ENCODE assay signal across 27 cellular contexts in the genomic region with DNA sequence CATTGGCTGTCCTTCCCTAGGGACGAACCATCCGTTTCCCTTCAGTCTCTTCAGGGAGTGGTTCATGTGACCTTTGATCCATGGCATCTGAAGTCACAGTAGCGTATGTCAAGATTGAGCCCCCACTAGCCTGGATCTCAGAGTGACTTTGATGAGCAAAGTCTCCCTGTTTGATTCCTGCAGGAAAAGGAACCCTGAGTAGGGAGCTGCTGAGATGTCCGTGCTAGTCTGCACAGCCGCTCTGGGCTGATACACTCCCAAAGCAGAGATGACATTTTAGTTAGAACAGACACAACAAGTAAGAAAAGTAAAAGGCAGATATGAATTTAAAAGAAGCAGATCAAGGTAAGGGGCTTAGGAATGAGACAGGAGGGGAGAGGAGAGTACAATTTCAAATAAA.
"Had no signal": no experiment of that assay in that cellular context is flagged by ENCODE, and none has a peak within 500 bp of the region (broad histone marks: within the 10 kb centered on the region; RNA-seq: fewer than 3 reads in every experiment).

No MANE protein-coding gene starts in this region.

- H3K36me3 ChIP-seq: heart left ventricle, lower lobe of right lung, pancreas, prostate gland, right lobe of liver, stomach, thyroid gland, transverse colon, upper lobe of left lung, vagina had no signal

- H3K4me3 ChIP-seq: heart left ventricle, lower lobe of right lung, pancreas, prostate gland, right lobe of liver, skin epidermis, stomach, testis, thyroid gland, transverse colon, upper lobe of left lung, vagina had no signal

- H3K27me3 ChIP-seq: heart left ventricle, pancreas, right lobe of liver, stomach, testis, thyroid gland, transverse colon, upper lobe of left lung, vagina had no signal

- H3K27ac ChIP-seq: lower lobe of right lung, pancreas, prostate gland, right lobe of liver, skin epidermis, stomach, testis, thyroid gland, transverse colon, upper lobe of left lung, vagina had no signal

- H3K4me1 ChIP-seq: lower lobe of right lung, pancreas, prostate gland, right lobe of liver, stomach, testis, thyroid gland, transverse colon, upper lobe of left lung had no signal

- H3K9me3 ChIP-seq: heart left ventricle, lower lobe of right lung, pancreas, prostate gland, right lobe of liver, stomach, testis, thyroid gland, transverse colon, upper lobe of left lung, vagina had no signal

- ATAC-seq: lower lobe of right lung; naive thymus-derived CD8-positive, alpha-beta T cell; pancreas; right lobe of liver; stimulated activated naive B cell treated with anti-CD40 and anti-IgM and Interleukin-4, amounts not matched to agents 10 μg/mL and 1 μg/mL and 100 μg/mL, for 72 hours; stimulated activated naive CD8-positive, alpha-beta T cell treated with anti-CD3 and anti-CD28 coated beads, Interleukin-15, Interleukin-2, amounts not matched to agents 100 U/mL and 50 U/mL, for 24 hours had no signal

- DNase-seq: hypothalamus; immature natural killer cell; kidney; lower lobe of right lung; mammary epithelial cell; mesenchymal stem cell; naive thymus-derived CD8-positive, alpha-beta T cell; nucleus accumbens; pancreas; posterior cingulate gyrus; retina; right lobe of liver; stimulated activated CD4-positive, alpha-beta T cell treated with anti-CD3 and anti-CD28 coated beads, Interleukin-12 subunit alpha, Interleukin-12 subunit beta, amount 100 ng/mL, for 4 hours; stimulated activated CD4-positive, alpha-beta T cell treated with anti-CD3 and anti-CD28 coated beads, Interleukin-15, amount 100 ng/mL, for 24 hours; stimulated activated CD4-positive, alpha-beta T cell treated with anti-CD3 and anti-CD28 coated beads, Interleukin-2, amount 100 ng/mL, for 24 hours; stimulated activated CD4-positive, alpha-beta T cell treated with anti-CD3 and anti-CD28 coated beads, Interleukin-4, amount 100 ng/mL, for 1 hour; stimulated activated naive B cell treated with anti-CD40 and anti-IgM and Interleukin-4, amounts not matched to agents 10 μg/mL and 1 μg/mL and 100 μg/mL, for 72 hours; stimulated activated naive CD8-positive, alpha-beta T cell treated with anti-CD3 and anti-CD28 coated beads, Interleukin-15, Interleukin-2, amounts not matched to agents 100 U/mL and 50 U/mL, for 24 hours; stomach; testis; thyroid gland; transverse colon; upper lobe of left lung had no signal
